Comparison of ENCODE assay signal across 4 cellular contexts in genomic region chr17:16841896-16842295, GRCh38.
DNase-seq lines count a peak whose midpoint lies in the region; ATAC-seq, FAIRE-seq and TF ChIP-seq lines count a peak whose summit lies in the region.
"Not testable (repeated sequence)": the region's sequence is repeated elsewhere in the genome, so short reads cannot be mapped to it uniquely, and the experiment has no call there.

No MANE protein-coding gene starts in this region.

- not testable (repeated sequence) for H3K4me1 ChIP-seq in kidney (ENCODE audit: control insufficient read depth in 1 of 2, insufficient read depth in 1 of 2, low read depth in 1 of 2, low read length in 2 of 2); upper lobe of right lung

- H3K36me3 ChIP-seq in kidney (ENCODE audit: control insufficient read depth in 1 of 2, insufficient read depth in 2 of 2, low read length in 2 of 2); upper lobe of right lung: not testable (repeated sequence)

- FAIRE-seq in kidney (lab: Jason Lieb, UNC): not testable (repeated sequence)

- H3K27ac Mint-ChIP-seq in chondrocyte (ENCODE audit: unreplicated experiment): not testable (repeated sequence)

- TF ChIP-seq CTCF in chondrocyte (IDR thresholded peaks at IDR 0.05); kidney (IDR thresholded peaks at IDR 0.05; ENCODE audit: borderline replicate concordance, extremely low read depth, insufficient read depth); upper lobe of right lung (IDR thresholded peaks at IDR 0.05): not testable (repeated sequence)

- not testable (repeated sequence) for H3K4me3 Mint-ChIP-seq in chondrocyte (ENCODE audit: unreplicated experiment)

- not testable (repeated sequence) for H3K4me1 Mint-ChIP-seq in chondrocyte (ENCODE audit: low read depth)

- DNase-seq in chondrocyte (ENCODE audit: low spot score) (peak; percentile 75), kidney (peak; percentile 18), mesenteric fat pad (ENCODE audit: low spot score) (peak; percentile 4), upper lobe of right lung (peak; percentile 44)

- not testable (repeated sequence) for H3K4me3 ChIP-seq in kidney (ENCODE audit: low read length in 2 of 2); upper lobe of right lung

- H3K9ac ChIP-seq in kidney (ENCODE audit: low read length in 2 of 2): not testable (repeated sequence)

- H3K27ac ChIP-seq in kidney (ENCODE audit: low read depth in 2 of 2, low read length in 2 of 2); upper lobe of right lung: not testable (repeated sequence)

- not testable (repeated sequence) for H3K27me3 ChIP-seq in upper lobe of right lung

- not testable (repeated sequence) for H3K9me3 ChIP-seq in kidney (ENCODE audit: control insufficient read depth in 1 of 2, low read length in 2 of 2); upper lobe of right lung

- not testable (repeated sequence) for H3K36me3 Mint-ChIP-seq in chondrocyte (ENCODE audit: low read depth)

- ATAC-seq in upper lobe of right lung: not testable (repeated sequence)

- H3K27me3 Mint-ChIP-seq in chondrocyte (ENCODE audit: low read depth): not testable (repeated sequence)

- intact Hi-C loops in kidney (cut with DNase I); upper lobe of right lung (cut with DNase I): not testable (repeated sequence)

- not testable (repeated sequence) for H3K9me3 Mint-ChIP-seq in chondrocyte (ENCODE audit: low read depth)

Comparison
In these comparisons a context has a peak if more than half of its experiments do, and no peak if none do; other contexts are left out.
1. DNase-seq: peak in every context shown above with its lines; median percentile 75 in chondrocyte; 44 in upper lobe of right lung; 18 in kidney; 4 in mesenteric fat pad.